In genomic region chrX:44384688-44385338, GRCh38 we compare ENCODE assay signal across 29 cellular contexts.
"Had no signal": no experiment of that assay in that cellular context is flagged by ENCODE, and none has a peak within 500 bp of the region (broad histone marks: within the 10 kb centered on the region; RNA-seq: fewer than 3 reads in every experiment).

No MANE protein-coding gene starts in this region.

- FAIRE-seq: small intestine had no signal

- H3K9ac ChIP-seq: neural progenitor cell, parathyroid adenoma had no signal

- H3K4me3 Mint-ChIP-seq: naive thymus-derived CD8-positive, alpha-beta T cell; natural killer cell treated with Interleukin-12 subunit alpha and Interleukin-12 subunit beta and Interleukin-15 and Interleukin-18, amount 100 ng/mL, for 72 hours; nephron progenitor cell; neural progenitor cell; stimulated activated effector memory CD8-positive, alpha-beta T cell treated with anti-CD3 and anti-CD28 coated beads, Interleukin-12 subunit alpha, Interleukin-12 subunit beta, amount 100 ng/mL, for 72 hours; stimulated activated naive B cell treated with anti-CD40 and anti-IgM and Interleukin-4, amounts not matched to agents 10 μg/mL and 1 μg/mL and 100 μg/mL, for 72 hours; stimulated activated naive CD8-positive, alpha-beta T cell treated with anti-CD3 and anti-CD28 coated beads, Interleukin-15, Interleukin-2, amounts not matched to agents 100 ng/mL and 50 ng/mL, for 24 hours; type B pancreatic cell had no signal

- H3K36me3 ChIP-seq: neural progenitor cell, ovary, right lobe of liver, sigmoid colon, stomach, thoracic aorta, thyroid gland, tibial nerve, upper lobe of right lung, uterus had no signal

- H3K9me3 ChIP-seq: ovary, psoas muscle, right lobe of liver, sigmoid colon, stomach, thoracic aorta, thyroid gland, tibial nerve, upper lobe of right lung, uterus had no signal

- H3K4me3 ChIP-seq: neural progenitor cell, ovary, psoas muscle, right lobe of liver, sigmoid colon, stomach, thoracic aorta, thyroid gland, tibial nerve, upper lobe of right lung, uterus had no signal

- H3K27ac Mint-ChIP-seq: natural killer cell treated with Interleukin-12 subunit alpha and Interleukin-12 subunit beta and Interleukin-15 and Interleukin-18, amount 100 ng/mL, for 72 hours; nephron progenitor cell; neural progenitor cell; progenitor cell of endocrine pancreas; stimulated activated effector memory CD8-positive, alpha-beta T cell treated with anti-CD3 and anti-CD28 coated beads, Interleukin-12 subunit alpha, Interleukin-12 subunit beta, amount 100 ng/mL, for 72 hours; stimulated activated naive B cell treated with anti-CD40 and anti-IgM and Interleukin-4, amounts not matched to agents 10 μg/mL and 1 μg/mL and 100 μg/mL, for 72 hours; stimulated activated naive CD8-positive, alpha-beta T cell treated with anti-CD3 and anti-CD28 coated beads, Interleukin-15, Interleukin-2, amounts not matched to agents 100 ng/mL and 50 ng/mL, for 24 hours; type B pancreatic cell had no signal

- H3K27ac ChIP-seq: neural progenitor cell, ovary, parathyroid adenoma, psoas muscle, right lobe of liver, sigmoid colon, stomach, thoracic aorta, thyroid gland, tibial nerve, upper lobe of right lung, uterus had no signal

- H3K27me3 Mint-ChIP-seq: naive thymus-derived CD8-positive, alpha-beta T cell; progenitor cell of endocrine pancreas; stimulated activated naive B cell treated with anti-CD40 and anti-IgM and Interleukin-4, amounts not matched to agents 10 μg/mL and 1 μg/mL and 100 μg/mL, for 72 hours; stimulated activated naive CD8-positive, alpha-beta T cell treated with anti-CD3 and anti-CD28 coated beads, Interleukin-15, Interleukin-2, amounts not matched to agents 100 ng/mL and 50 ng/mL, for 24 hours; type B pancreatic cell had no signal

- H3K9me3 Mint-ChIP-seq: naive thymus-derived CD8-positive, alpha-beta T cell; natural killer cell treated with Interleukin-12 subunit alpha and Interleukin-12 subunit beta and Interleukin-15 and Interleukin-18, amount 100 ng/mL, for 72 hours; stimulated activated effector memory CD8-positive, alpha-beta T cell treated with anti-CD3 and anti-CD28 coated beads, Interleukin-12 subunit alpha, Interleukin-12 subunit beta, amount 100 ng/mL, for 72 hours; stimulated activated naive B cell treated with anti-CD40 and anti-IgM and Interleukin-4, amounts not matched to agents 10 μg/mL and 1 μg/mL and 100 μg/mL, for 72 hours; stimulated activated naive CD8-positive, alpha-beta T cell treated with anti-CD3 and anti-CD28 coated beads, Interleukin-15, Interleukin-2, amounts not matched to agents 100 ng/mL and 50 ng/mL, for 24 hours had no signal

- H3K4me1 ChIP-seq: neural progenitor cell, parathyroid adenoma, psoas muscle, right lobe of liver, sigmoid colon, stomach, thyroid gland, tibial nerve, upper lobe of right lung, uterus had no signal

- DNase-seq: naive thymus-derived CD8-positive, alpha-beta T cell; nephron progenitor cell; occipital lobe; ovary; posterior cingulate gyrus; psoas muscle; right cardiac atrium; right lobe of liver; sigmoid colon; small intestine; stimulated activated CD4-positive, alpha-beta T cell treated with anti-CD3 and anti-CD28 coated beads, Interleukin-15, amount 100 ng/mL, for 24 hours; stimulated activated CD4-positive, alpha-beta T cell treated with anti-CD3 and anti-CD28 coated beads, Interleukin-2, amount 100 ng/mL, for 24 hours; stimulated activated CD4-positive, alpha-beta T cell treated with anti-CD3 and anti-CD28 coated beads, Interleukin-2, amount 100 ng/mL, for 48 hours; stimulated activated CD4-positive, alpha-beta T cell treated with anti-CD3 and anti-CD28 coated beads, Interleukin-4, amount 100 ng/mL, for 24 hours; stimulated activated naive B cell treated with anti-CD40 and anti-IgM and Interleukin-4, amounts not matched to agents 10 μg/mL and 1 μg/mL and 100 μg/mL, for 72 hours; stimulated activated naive CD4-positive, alpha-beta T cell treated with Interleukin-2 at 50 U/mL for 16 hours; stomach; thyroid gland; upper lobe of right lung; uterus had no signal

- H3K4me1 Mint-ChIP-seq: nephron progenitor cell; neural progenitor cell; stimulated activated effector memory CD8-positive, alpha-beta T cell treated with anti-CD3 and anti-CD28 coated beads, Interleukin-12 subunit alpha, Interleukin-12 subunit beta, amount 100 ng/mL, for 72 hours; stimulated activated naive B cell treated with anti-CD40 and anti-IgM and Interleukin-4, amounts not matched to agents 10 μg/mL and 1 μg/mL and 100 μg/mL, for 72 hours had no signal

- H3K36me3 Mint-ChIP-seq: naive thymus-derived CD8-positive, alpha-beta T cell; natural killer cell treated with Interleukin-12 subunit alpha and Interleukin-12 subunit beta and Interleukin-15 and Interleukin-18, amount 100 ng/mL, for 72 hours; neural progenitor cell; stimulated activated effector memory CD8-positive, alpha-beta T cell treated with anti-CD3 and anti-CD28 coated beads, Interleukin-12 subunit alpha, Interleukin-12 subunit beta, amount 100 ng/mL, for 72 hours; stimulated activated naive B cell treated with anti-CD40 and anti-IgM and Interleukin-4, amounts not matched to agents 10 μg/mL and 1 μg/mL and 100 μg/mL, for 72 hours; type B pancreatic cell had no signal

- H3K79me2 ChIP-seq: parathyroid adenoma had no signal

- H2AFZ ChIP-seq: neural progenitor cell, parathyroid adenoma had no signal

- H3K27me3 ChIP-seq: neural progenitor cell, ovary, right lobe of liver, sigmoid colon, stomach, thyroid gland, tibial nerve, upper lobe of right lung, uterus had no signal

- H3K4me2 ChIP-seq: neural progenitor cell had no signal
